Comparison of ENCODE assay signal across 15 cellular contexts in the genomic region with DNA sequence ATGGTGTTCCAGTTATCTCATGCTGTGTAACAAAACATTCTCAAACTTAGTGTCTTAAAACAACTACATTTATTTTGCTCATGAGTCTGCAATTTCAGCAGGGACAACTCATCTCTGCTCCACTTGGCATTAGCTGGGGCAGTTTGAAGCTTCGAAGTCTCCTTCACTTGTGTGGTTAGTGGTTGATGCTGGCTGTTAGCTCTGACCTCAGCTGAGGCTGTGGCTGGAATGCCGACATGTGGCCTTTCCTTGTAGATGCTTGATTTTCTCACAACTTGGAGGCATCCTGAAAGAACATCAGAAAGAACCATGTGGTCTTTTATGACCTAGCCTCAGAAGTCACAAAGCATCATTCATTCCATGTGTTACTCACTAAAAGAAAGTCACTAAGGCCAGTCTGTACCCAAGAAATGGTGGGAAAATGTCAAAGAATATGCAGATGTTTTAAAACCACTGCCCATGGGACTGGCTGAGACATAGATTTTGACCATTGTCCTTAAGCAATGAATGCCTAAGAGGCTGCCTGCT. TPM values are rescaled to one million over a fixed set of nuclear protein-coding genes. Genes with fewer than 3 reads are reported as not detected.
DNase-seq lines count a peak whose midpoint lies in the region; ATAC-seq and TF ChIP-seq lines count a peak whose summit lies in the region.
"Had no signal": no experiment of that assay in that cellular context is flagged by ENCODE, and none has a peak within 500 bp of the region (broad histone marks: within the 10 kb centered on the region; RNA-seq: fewer than 3 reads in every experiment).

No MANE protein-coding gene starts in this region.

- no peak overlapping the region for H3K27ac ChIP-seq in dorsolateral prefrontal cortex
- H3K27ac ChIP-seq: cardiac muscle cell, SJSA1, upper lobe of right lung had no signal

- peaks cover 12% of the 10 kb centered on the region for H3K36me3 Mint-ChIP-seq in activated CD4-positive, alpha-beta T cell treated with anti-CD3 and anti-CD28 coated beads, Interleukin-2, amount 10 ng/mL, durations not matched to agents 24 days and 14 days (ENCODE audit: low read depth)
- H3K36me3 Mint-ChIP-seq: WTC11 had no signal

- H3K4me3 Mint-ChIP-seq in activated CD4-positive, alpha-beta T cell treated with anti-CD3 and anti-CD28 coated beads, Interleukin-2, amount 10 ng/mL, durations not matched to agents 24 days and 14 days, result no peak overlapping the region
- H3K4me3 Mint-ChIP-seq: WTC11 had no signal

- intact Hi-C loops in activated CD4-positive, alpha-beta T cell treated with anti-CD3 and anti-CD28 coated beads, Interleukin-2, amount 10 ng/mL, durations not matched to agents 24 days and 14 days (cut with micrococcal nuclease), result no loop called here
- intact Hi-C loops in dorsolateral prefrontal cortex (cut with DNase I), result no loop called here

- no peaks in the 10 kb centered on the region for H3K27me3 Mint-ChIP-seq in activated CD4-positive, alpha-beta T cell treated with anti-CD3 and anti-CD28 coated beads, Interleukin-2, amount 10 ng/mL, durations not matched to agents 24 days and 14 days

- in situ Hi-C loops in SK-MEL-5 (cut with HindIII; ENCODE audit: low pct_unique_long_range_greater_than_20kb, low sequenced_read_pairs), result no loop called here

- no peak for ATAC-seq in HG03565 (IDR thresholded peaks at IDR 0.05; ENCODE audit: unreplicated experiment)
- ATAC-seq: upper lobe of right lung, WTC11 had no signal

- H3K9me3 Mint-ChIP-seq in activated CD4-positive, alpha-beta T cell treated with anti-CD3 and anti-CD28 coated beads, Interleukin-2, amount 10 ng/mL, durations not matched to agents 24 days and 14 days, result peaks cover 9% of the 10 kb centered on the region
- H3K9me3 Mint-ChIP-seq: WTC11 had no signal

- peaks cover 57% of the 10 kb centered on the region for H3K4me1 Mint-ChIP-seq in activated CD4-positive, alpha-beta T cell treated with anti-CD3 and anti-CD28 coated beads, Interleukin-2, amount 10 ng/mL, durations not matched to agents 24 days and 14 days

- peak; percentile 58 for DNase-seq in activated CD4-positive, alpha-beta T cell treated with anti-CD3 and anti-CD28 coated beads, Interleukin-2, amount 10 ng/mL, durations not matched to agents 24 days and 14 days
- DNase-seq in activated CD4-positive, alpha-beta T cell treated with anti-CD3 and anti-CD28 coated beads for 1 hour, result no peak
- DNase-seq in SK-MEL-5 (ENCODE audit: low read depth, low spot score), result peak; percentile 49
- DNase-seq in fibroblast of gingiva (ENCODE audit: low read depth), result peak; percentile 82
- peak; percentile 87 for DNase-seq in smooth muscle cell of the brain vasculature (ENCODE audit: low read depth, low spot score)
- DNase-seq in dorsolateral prefrontal cortex, result no peak
- DNase-seq in CD1c-positive myeloid dendritic cell (ENCODE audit: extremely low spot score), result no peak
- DNase-seq: hypothalamus; NCI-H2081 treated with DMSO at 0.1 percent for 48 hours; stimulated activated CD4-positive, alpha-beta T cell treated with anti-CD3 and anti-CD28 coated beads, Interleukin-15, amount 100 ng/mL, for 24 hours; upper lobe of right lung had no signal

- no peak overlapping the region for H3K27ac Mint-ChIP-seq in activated CD4-positive, alpha-beta T cell treated with anti-CD3 and anti-CD28 coated beads, Interleukin-2, amount 10 ng/mL, durations not matched to agents 24 days and 14 days
- H3K27ac Mint-ChIP-seq: WTC11 had no signal

- no peak for TF ChIP-seq CTCF in dorsolateral prefrontal cortex (IDR thresholded peaks at IDR 0.05 in 54 of 56, conservative IDR thresholded peaks at IDR 0.05 in 2 of 56; ENCODE audit: low read depth in 1 of 56, partially characterized antibody in 56 of 56)

- no peak overlapping the region for H3K4me3 ChIP-seq in dorsolateral prefrontal cortex
- H3K4me3 ChIP-seq: cardiac muscle cell, SJSA1, upper lobe of right lung had no signal

- H3K27me3 ChIP-seq in dorsolateral prefrontal cortex, result no peaks in the 10 kb centered on the region
- H3K27me3 ChIP-seq: cardiac muscle cell, SJSA1, upper lobe of right lung had no signal

RNA-seq across cellular contexts. Expression of a gene that starts 3.8 kb away (rescaled TPM):
- total RNA-seq in activated CD4-positive, alpha-beta T cell treated with anti-CD3 and anti-CD28 coated beads, Interleukin-2, amount 10 ng/mL, durations not matched to agents 24 days and 14 days, result 2,196 and 2,218 TPM in 2 replicates
- 2,807 and 3,205 TPM in 2 replicates for total RNA-seq in SK-MEL-5 (2014; rRNA removed; shearing (Covaris generic))
- polyA plus RNA-seq in SK-MEL-5 (2015; cell fraction: cytosol; rRNA removed), result 1,216 and 2,119 TPM in 2 replicates
- 98.5 and 120 TPM in 2 replicates for polyA plus RNA-seq in SK-MEL-5 (2015; cell fraction: nucleus; rRNA removed)
- 1,000 to 10,000 TPM in 44 of 120 experiments, 100 to 1,000 TPM in 76; 441 to 1,542 (median 928) TPM for total RNA-seq in dorsolateral prefrontal cortex

RNA-seq across cellular contexts. Expression of a gene that starts 20.8 kb away (rescaled TPM):
- total RNA-seq in activated CD4-positive, alpha-beta T cell treated with anti-CD3 and anti-CD28 coated beads, Interleukin-2, amount 10 ng/mL, durations not matched to agents 24 days and 14 days, result 56.3 and 59.6 TPM in 2 replicates
- total RNA-seq in SK-MEL-5 (2014; rRNA removed; shearing (Covaris generic)), result 0.98 and 2.9 TPM in 2 replicates
- polyA plus RNA-seq in SK-MEL-5 (2015; cell fraction: cytosol; rRNA removed), result 0.37 and 0.87 TPM in 2 replicates
- polyA plus RNA-seq in SK-MEL-5 (2015; cell fraction: nucleus; rRNA removed), result 0.18 and 2.4 TPM in 2 replicates
- total RNA-seq in dorsolateral prefrontal cortex, result 10 to 100 TPM in 61 of 120 experiments, 1 to 10 TPM in 59; 3.6 to 26.3 (median 10.1) TPM
- total RNA-seq: cardiac muscle cell had no signal
- polyA plus RNA-seq: cardiac muscle cell had no signal

Comparison
In these comparisons a context has a peak if more than half of its experiments do, and no peak if none do; other contexts are left out.
1. DNase-seq: peak in activated CD4-positive, alpha-beta T cell treated with anti-CD3 and anti-CD28 coated beads, Interleukin-2, amount 10 ng/mL, durations not matched to agents 24 days and 14 days (single experiment), SK-MEL-5 (single experiment), fibroblast of gingiva (single experiment) and smooth muscle cell of the brain vasculature (single experiment); none in activated CD4-positive, alpha-beta T cell treated with anti-CD3 and anti-CD28 coated beads for 1 hour (single experiment), dorsolateral prefrontal cortex (0 of 10) and CD1c-positive myeloid dendritic cell (single experiment).